Comparison of ENCODE assay signal across 8 cellular contexts in genomic region chr9:35618325-35618727, GRCh38. TPM values are rescaled to one million over a fixed set of nuclear protein-coding genes. Genes with fewer than 3 reads are reported as not detected.
DNase-seq lines count a peak whose midpoint lies in the region; ATAC-seq, FAIRE-seq and TF ChIP-seq lines count a peak whose summit lies in the region.

Gene CD72, minus strand, starts transcription at chr9:35618413. Its CDS starts 110 bp downstream, at chr9:35618303.

- no peak for FAIRE-seq in pancreas (lab: Jason Lieb, UNC)

- H3K27me3 ChIP-seq in NT2/D1 (ENCODE audit: insufficient read depth, insufficient read length) (peaks cover 52% of the 10 kb centered on the region), pancreas (no peaks in the 10 kb centered on the region)

- no peak for TF ChIP-seq CTCF in epithelial cell of proximal tubule (conservative IDR thresholded peaks at IDR 0.05; ENCODE audit: low read depth, low read length)
- no peak for TF ChIP-seq CTCF in pancreas (IDR thresholded peaks at IDR 0.05)

- H3K36me3 ChIP-seq in NT2/D1 (ENCODE audit: insufficient read depth, insufficient read length, low read length) (no peaks in the 10 kb centered on the region), pancreas (no peaks in the 10 kb centered on the region)

- H3K4me1 ChIP-seq in NT2/D1 (ENCODE audit: insufficient read depth, insufficient read length) (peaks cover 5% of the 10 kb centered on the region), pancreas (no peaks in the 10 kb centered on the region)

- H3K9ac ChIP-seq in NT2/D1 (ENCODE audit: insufficient read length, low read depth) = peak within 1 kb of the TSS; percentile 64

- 69 to 75% methylated on average over 7 of the region's 7 CpGs for WGBS in pancreas, 2 donors

- intact Hi-C loops in pancreas (cut with DNase I) = no loop called here

- peak within 1 kb of the TSS in 2 of 4 donors; percentile 19 to 22 for H3K27ac ChIP-seq in pancreas

- peak in 3 of 4 donors; percentile 48 to 73 (median 56) for ATAC-seq in pancreas
- no peak for ATAC-seq in HG03039 (IDR thresholded peaks at IDR 0.05; ENCODE audit: unreplicated experiment)

- H3K4me3 ChIP-seq in NT2/D1 (ENCODE audit: insufficient read length, low read depth) = peak within 1 kb of the TSS; percentile 46
- H3K4me3 ChIP-seq in epithelial cell of proximal tubule (ENCODE audit: low read depth, low read length) = peak within 1 kb of the TSS; percentile 42
- peak within 1 kb of the TSS in 3 of 4 donors; percentile 20 to 45 (median 28) for H3K4me3 ChIP-seq in pancreas

- DNase-seq in GDM1 (lab: John Stamatoyannopoulos, UW) (peak; percentile 49), NT2/D1 (ENCODE audit: low read depth, low spot score) (no peak), epithelial cell of proximal tubule (ENCODE audit: low read depth) (no peak), pancreas (no peak), HK-2 (ENCODE audit: unreplicated experiment) (no peak), NCI-H2029 (lab: John Stamatoyannopoulos, UW) (no peak)
- DNase-seq in stimulated activated CD4-positive, alpha-beta T cell treated with anti-CD3 and anti-CD28 coated beads, Interleukin-12 subunit alpha, Interleukin-12 subunit beta, amount 100 ng/mL, for 4 hours = no peak

- no peaks in the 10 kb centered on the region for H3K9me3 ChIP-seq in NT2/D1 (ENCODE audit: insufficient read depth, low read length)
- no peaks in the 10 kb centered on the region for H3K9me3 ChIP-seq in pancreas

RNA-seq across cellular contexts. Expression of gene CD72, which starts in this region (rescaled TPM):
- total RNA-seq in epithelial cell of proximal tubule = 0.51 and 1.2 TPM in 2 replicates
- 1 to 10 TPM in 5 of 6 donors, under 1 TPM in 1; 0.88 to 3.4 (median 2.9) TPM for total RNA-seq in pancreas
- 1 to 10 TPM; 3.5 to 7.7 TPM for polyA plus RNA-seq in pancreas
